ENCODE assay signal across 8 cellular contexts in genomic region chr5:154860765-154861164, GRCh38. TPM values are rescaled to one million over a fixed set of nuclear protein-coding genes. Genes with fewer than 3 reads are reported as not detected.
DNase-seq lines count a peak whose midpoint lies in the region; ATAC-seq, FAIRE-seq and TF ChIP-seq lines count a peak whose summit lies in the region.

No MANE protein-coding gene starts in this region.

- no peak overlapping the region for H3K23ac ChIP-seq in mesenchymal stem cell (ENCODE audit: low read length in 2 of 2)

- H3K4ac ChIP-seq in mesenchymal stem cell (ENCODE audit: low read depth in 1 of 2, low read length in 2 of 2): no peak overlapping the region

- no peaks in the 10 kb centered on the region for H3K27me3 Mint-ChIP-seq in activated naive CD8-positive, alpha-beta T cell treated with anti-CD3 and anti-CD28 coated beads for 36 hours

- no peak overlapping the region for H3K18ac ChIP-seq in mesenchymal stem cell (ENCODE audit: low read depth in 1 of 2, low read length in 2 of 2)

- H3K79me1 ChIP-seq in mesenchymal stem cell (replicated peaks; ENCODE audit: low read length, poor library complexity, severe bottlenecking): peaks cover 5% of the 10 kb centered on the region

- H2AFZ ChIP-seq in mesenchymal stem cell (ENCODE audit: low read depth, low read length): no peak overlapping the region

- H3K27ac Mint-ChIP-seq in activated naive CD8-positive, alpha-beta T cell treated with anti-CD3 and anti-CD28 coated beads for 36 hours: peak overlapping the region; percentile 99

- no peak for TF ChIP-seq CTCF in A673 (conservative IDR thresholded peaks at IDR 0.05; ENCODE audit: low read depth, low read length)

- no peak overlapping the region for H4K91ac ChIP-seq in mesenchymal stem cell (ENCODE audit: low read length)

- no TSS peak for BruUV-seq in A673 (replicated peaks; lab: Mats Ljungman, UMichigan)

- no peak overlapping the region for H2BK120ac ChIP-seq in mesenchymal stem cell (ENCODE audit: low read depth, low read length)

- no peak for FAIRE-seq in GM19239 (lab: Jason Lieb, UNC)

- H2BK12ac ChIP-seq in mesenchymal stem cell (ENCODE audit: low read length in 2 of 2): no peak overlapping the region

- no peaks in the 10 kb centered on the region for H3K9me3 ChIP-seq in A673 (ENCODE audit: low read depth, low read length, poor library complexity, severe bottlenecking)
- H3K9me3 ChIP-seq in HUES6 (ENCODE audit: control insufficient read depth, insufficient read depth, low read depth, low read length): no peaks in the 10 kb centered on the region
- H3K9me3 ChIP-seq in mesenchymal stem cell (ENCODE audit: control insufficient read depth, low read length): no peaks in the 10 kb centered on the region

- H3K4me1 ChIP-seq in A673 (ENCODE audit: insufficient read depth, low read length, poor library complexity, severe bottlenecking): peaks cover 29% of the 10 kb centered on the region
- H3K4me1 ChIP-seq in HUES6 (ENCODE audit: control insufficient read depth, insufficient read depth, low read length): peaks cover 11% of the 10 kb centered on the region; the same call in 1 of the 2 replicates
- peaks cover 8% of the 10 kb centered on the region for H3K4me1 ChIP-seq in mesenchymal stem cell (ENCODE audit: control insufficient read depth, insufficient read depth, low read depth, low read length)

- CTCF ChIA-PET in A673 (lab: Charles Lee): no interaction called here

- peak overlapping the region; percentile 85 for H3K4me3 Mint-ChIP-seq in activated naive CD8-positive, alpha-beta T cell treated with anti-CD3 and anti-CD28 coated beads for 36 hours

- DNase-seq in A673 (ENCODE audit: low spot score) (no peak), mesenchymal stem cell (no peak), hepatic stellate cell (ENCODE audit: low spot score) (no peak), GM19239 (ENCODE audit: insufficient read length, low spot score) (no peak)
- no peak for DNase-seq in activated naive CD8-positive, alpha-beta T cell treated with anti-CD3 and anti-CD28 coated beads for 36 hours

- H3K9ac ChIP-seq in HUES6 (ENCODE audit: low read length) (no peak overlapping the region), mesenchymal stem cell (ENCODE audit: low read length) (peak overlapping the region; percentile 98)

- WGBS in mesenchymal stem cell: 97% methylated on average over 3 of the region's 4 CpGs

- no peak overlapping the region for H4K8ac ChIP-seq in mesenchymal stem cell (ENCODE audit: low read length)

- H3K27ac ChIP-seq in A673 (ENCODE audit: low read depth, low read length, poor library complexity, severe bottlenecking) (peak overlapping the region; percentile 18), HUES6 (ENCODE audit: low read depth, low read length) (no peak overlapping the region), mesenchymal stem cell (ENCODE audit: low read length, poor library complexity, severe bottlenecking) (peak overlapping the region; percentile 71)

- intact Hi-C loops in A673 (cut with micrococcal nuclease; ENCODE audit: unreplicated experiment): no loop called here

- H2AK5ac ChIP-seq in mesenchymal stem cell (ENCODE audit: low read length, severe bottlenecking): no peak overlapping the region

- H3K4me2 ChIP-seq in mesenchymal stem cell (ENCODE audit: low read length, poor library complexity, severe bottlenecking): peak overlapping the region; percentile 95

- H3K9me3 Mint-ChIP-seq in activated naive CD8-positive, alpha-beta T cell treated with anti-CD3 and anti-CD28 coated beads for 36 hours: no peaks in the 10 kb centered on the region

- H2BK5ac ChIP-seq in mesenchymal stem cell (ENCODE audit: low read depth, low read length, poor library complexity, severe bottlenecking): no peak overlapping the region

- H3K36me3 ChIP-seq in A673 (ENCODE audit: insufficient read depth, low read length, poor library complexity, severe bottlenecking) (peaks cover 24% of the 10 kb centered on the region), HUES6 (ENCODE audit: control insufficient read depth, insufficient read depth, low read length) (peaks cover 31% of the 10 kb centered on the region), mesenchymal stem cell (ENCODE audit: control insufficient read depth in 1 of 2, insufficient read depth in 2 of 2, low read depth in 1 of 2, low read length in 2 of 2) (peaks cover 10 to 26% of the 10 kb centered on the region in 2 experiments)

- no peaks in the 10 kb centered on the region for H3K27me3 ChIP-seq in A673 (replicated peaks; ENCODE audit: insufficient read depth, low read depth, low read length, poor library complexity)
- H3K27me3 ChIP-seq in HUES6 (ENCODE audit: control insufficient read depth, insufficient read depth, low read length): no peaks in the 10 kb centered on the region
- H3K27me3 ChIP-seq in mesenchymal stem cell (ENCODE audit: control insufficient read depth in 1 of 2, insufficient read depth in 1 of 2, low read length in 2 of 2): no peaks in the 10 kb centered on the region

- ATAC-seq in HG02678 (IDR thresholded peaks at IDR 0.05; ENCODE audit: unreplicated experiment) (no peak), HG02571 (IDR thresholded peaks at IDR 0.05; ENCODE audit: unreplicated experiment) (no peak)

- H3K4me3 ChIP-seq in A673 (ENCODE audit: low read depth, low read length, poor library complexity, severe bottlenecking): peak overlapping the region; percentile 60
- H3K4me3 ChIP-seq in HUES6 (ENCODE audit: low read depth, low read length): peak overlapping the region; percentile 82; the same call in 1 of the 2 replicates
- peak overlapping the region in 1 of 2 experiments; percentile 89 for H3K4me3 ChIP-seq in mesenchymal stem cell (ENCODE audit: insufficient read depth in 1 of 2, low read depth in 1 of 2, low read length in 2 of 2)

- POLR2A ChIA-PET in A673 (lab: Charles Lee; ENCODE audit: low non-redundant PET): no interaction called here

- peaks cover 56% of the 10 kb centered on the region for H3K4me1 Mint-ChIP-seq in activated naive CD8-positive, alpha-beta T cell treated with anti-CD3 and anti-CD28 coated beads for 36 hours

- peaks cover 43% of the 10 kb centered on the region for H3K36me3 Mint-ChIP-seq in activated naive CD8-positive, alpha-beta T cell treated with anti-CD3 and anti-CD28 coated beads for 36 hours

- H3K14ac ChIP-seq in mesenchymal stem cell (ENCODE audit: low read length in 2 of 2): no peak overlapping the region

- H2BK15ac ChIP-seq in mesenchymal stem cell (ENCODE audit: low read depth, poor library complexity, severe bottlenecking): no peak overlapping the region

RNA-seq across cellular contexts. Expression of gene CNOT8, which starts 2.3 kb away (rescaled TPM):
- total RNA-seq in A673 (2021): 45.2 and 50.2 TPM in 2 replicates
- total RNA-seq in activated naive CD8-positive, alpha-beta T cell treated with anti-CD3 and anti-CD28 coated beads for 36 hours: 10 to 100 TPM; 53.7 to 53.9 TPM
- 35.0 TPM for polyA plus RNA-seq in mesenchymal stem cell (2013, experiment 1 of 2)
- 35.7 TPM for polyA plus RNA-seq in mesenchymal stem cell (2013, experiment 2 of 2)

RNA-seq across cellular contexts. Expression of gene FAXDC2, which starts 10.4 kb away (rescaled TPM):
- total RNA-seq in A673 (2021): 0.44 TPM in 1 of 2 replicates, not detected in the other
- total RNA-seq in activated naive CD8-positive, alpha-beta T cell treated with anti-CD3 and anti-CD28 coated beads for 36 hours: under 1 TPM in 1 of 2 experiments, not detected in 1; 0.08 TPM
- polyA plus RNA-seq in mesenchymal stem cell (2013, experiment 1 of 2): 7.5 TPM
- polyA plus RNA-seq in mesenchymal stem cell (2013, experiment 2 of 2): 7.9 TPM
